Comparison of ENCODE assay signal across 29 cellular contexts in the genomic region with DNA sequence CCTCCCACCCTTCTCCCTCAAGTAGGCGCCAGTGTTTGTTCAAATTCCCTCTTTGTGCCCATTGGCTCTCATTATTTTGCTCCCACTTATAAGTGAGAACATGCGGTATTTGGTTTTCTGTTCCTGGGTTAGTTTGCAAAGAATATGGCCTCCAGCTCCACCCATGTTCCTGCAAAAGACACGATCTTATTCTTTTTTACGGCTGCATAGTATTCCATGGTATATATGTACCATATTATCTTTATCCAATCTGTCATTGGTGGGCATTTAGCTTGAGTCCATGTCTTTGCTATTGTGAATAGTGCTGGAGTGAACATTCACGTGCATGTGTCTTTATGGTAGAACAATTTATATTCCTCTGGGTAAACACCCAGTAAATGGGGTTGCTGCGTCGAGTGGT.
"Had no signal": no experiment of that assay in that cellular context is flagged by ENCODE, and none has a peak within 500 bp of the region (broad histone marks: within the 10 kb centered on the region; RNA-seq: fewer than 3 reads in every experiment).

No MANE protein-coding gene starts in this region.

- H3K27ac ChIP-seq: neutrophil, ovary, parathyroid adenoma, psoas muscle, right lobe of liver, sigmoid colon, stomach, thoracic aorta, thyroid gland, tibial nerve, upper lobe of left lung, vagina had no signal

- H3K9me3 ChIP-seq: neutrophil, ovary, right lobe of liver, sigmoid colon, thyroid gland, upper lobe of left lung, vagina had no signal

- H3K4me3 Mint-ChIP-seq: natural killer cell treated with Interleukin-12 subunit alpha and Interleukin-12 subunit beta and Interleukin-15 and Interleukin-18, amount 100 ng/mL, for 72 hours; nephron progenitor cell; neural crest cell; stimulated activated effector memory CD8-positive, alpha-beta T cell treated with anti-CD3 and anti-CD28 coated beads, Interleukin-12 subunit alpha, Interleukin-12 subunit beta, amount 100 ng/mL, for 72 hours; stimulated activated naive B cell treated with anti-CD40 and anti-IgM and Interleukin-4, amounts not matched to agents 10 μg/mL and 1 μg/mL and 100 μg/mL, for 72 hours; stimulated activated naive CD8-positive, alpha-beta T cell treated with anti-CD3 and anti-CD28 coated beads, Interleukin-15, Interleukin-2, amounts not matched to agents 100 ng/mL and 50 ng/mL, for 24 hours had no signal

- H3K4me1 ChIP-seq: parathyroid adenoma, psoas muscle, right lobe of liver, sigmoid colon, thyroid gland, tibial nerve, upper lobe of left lung, vagina had no signal

- H3K27ac Mint-ChIP-seq: natural killer cell treated with Interleukin-12 subunit alpha and Interleukin-12 subunit beta and Interleukin-15 and Interleukin-18, amount 100 ng/mL, for 72 hours; nephron progenitor cell; stimulated activated effector memory CD8-positive, alpha-beta T cell treated with anti-CD3 and anti-CD28 coated beads, Interleukin-12 subunit alpha, Interleukin-12 subunit beta, amount 100 ng/mL, for 72 hours; stimulated activated naive B cell treated with anti-CD40 and anti-IgM and Interleukin-4, amounts not matched to agents 10 μg/mL and 1 μg/mL and 100 μg/mL, for 72 hours; stimulated activated naive CD8-positive, alpha-beta T cell treated with anti-CD3 and anti-CD28 coated beads, Interleukin-15, Interleukin-2, amounts not matched to agents 100 ng/mL and 50 ng/mL, for 24 hours had no signal

- ATAC-seq: natural killer cell treated with Interleukin-12 subunit alpha and Interleukin-12 subunit beta and Interleukin-15 and Interleukin-18, amount 100 ng/mL, for 72 hours; psoas muscle; right cardiac atrium; right lobe of liver; stimulated activated effector memory CD8-positive, alpha-beta T cell treated with anti-CD3 and anti-CD28 coated beads, Interleukin-12 subunit alpha, Interleukin-12 subunit beta, amount 100 ng/mL, for 72 hours; stimulated activated naive B cell treated with anti-CD40 and anti-IgM and Interleukin-4, amounts not matched to agents 10 μg/mL and 1 μg/mL and 100 μg/mL, for 72 hours had no signal

- H3K27me3 ChIP-seq: neutrophil, ovary, right lobe of liver, sigmoid colon, stomach, thyroid gland, tibial nerve, upper lobe of left lung, vagina had no signal

- H3K36me3 Mint-ChIP-seq: natural killer cell treated with Interleukin-12 subunit alpha and Interleukin-12 subunit beta and Interleukin-15 and Interleukin-18, amount 100 ng/mL, for 72 hours; stimulated activated effector memory CD8-positive, alpha-beta T cell treated with anti-CD3 and anti-CD28 coated beads, Interleukin-12 subunit alpha, Interleukin-12 subunit beta, amount 100 ng/mL, for 72 hours had no signal

- H3K27me3 Mint-ChIP-seq: natural killer cell treated with Interleukin-12 subunit alpha and Interleukin-12 subunit beta and Interleukin-15 and Interleukin-18, amount 100 ng/mL, for 72 hours; progenitor cell of endocrine pancreas; stimulated activated naive B cell treated with anti-CD40 and anti-IgM and Interleukin-4, amounts not matched to agents 10 μg/mL and 1 μg/mL and 100 μg/mL, for 72 hours; stimulated activated naive CD8-positive, alpha-beta T cell treated with anti-CD3 and anti-CD28 coated beads, Interleukin-15, Interleukin-2, amounts not matched to agents 100 ng/mL and 50 ng/mL, for 24 hours had no signal

- H3K36me3 ChIP-seq: neutrophil, ovary, right lobe of liver, stomach, thoracic aorta, thyroid gland, tibial nerve, upper lobe of left lung, vagina had no signal

- H3K4me1 Mint-ChIP-seq: neural crest cell; stimulated activated effector memory CD8-positive, alpha-beta T cell treated with anti-CD3 and anti-CD28 coated beads, Interleukin-12 subunit alpha, Interleukin-12 subunit beta, amount 100 ng/mL, for 72 hours had no signal

- H3K4me3 ChIP-seq: ovary, psoas muscle, right lobe of liver, sigmoid colon, stomach, thoracic aorta, thyroid gland, tibial nerve, upper lobe of left lung, vagina had no signal

- FAIRE-seq: small intestine, urothelium cell line had no signal

- DNase-seq: nephron progenitor cell; nucleus accumbens; ovary; psoas muscle; right cardiac atrium; right lobe of liver; sigmoid colon; small intestine; stimulated activated CD4-positive, alpha-beta T cell treated with anti-CD3 and anti-CD28 coated beads, Interleukin-15, amount 100 ng/mL, for 24 hours; stimulated activated CD4-positive, alpha-beta T cell treated with anti-CD3 and anti-CD28 coated beads, Interleukin-2, amount 100 ng/mL, for 24 hours; stimulated activated CD4-positive, alpha-beta T cell treated with anti-CD3 and anti-CD28 coated beads, Interleukin-2, amount 100 ng/mL, for 48 hours; stimulated activated CD4-positive, alpha-beta T cell treated with anti-CD3 and anti-CD28 coated beads, Interleukin-4, amount 100 ng/mL, for 24 hours; stimulated activated naive B cell treated with anti-CD40 and anti-IgM and Interleukin-4, amounts not matched to agents 10 μg/mL and 1 μg/mL and 100 μg/mL, for 72 hours; stimulated activated naive CD4-positive, alpha-beta T cell treated with Interleukin-2 at 50 U/mL for 16 hours; stomach; thyroid gland; trophoblast cell; upper lobe of left lung had no signal
